ENCODE assay signal across 1 cellular context in the genomic region with DNA sequence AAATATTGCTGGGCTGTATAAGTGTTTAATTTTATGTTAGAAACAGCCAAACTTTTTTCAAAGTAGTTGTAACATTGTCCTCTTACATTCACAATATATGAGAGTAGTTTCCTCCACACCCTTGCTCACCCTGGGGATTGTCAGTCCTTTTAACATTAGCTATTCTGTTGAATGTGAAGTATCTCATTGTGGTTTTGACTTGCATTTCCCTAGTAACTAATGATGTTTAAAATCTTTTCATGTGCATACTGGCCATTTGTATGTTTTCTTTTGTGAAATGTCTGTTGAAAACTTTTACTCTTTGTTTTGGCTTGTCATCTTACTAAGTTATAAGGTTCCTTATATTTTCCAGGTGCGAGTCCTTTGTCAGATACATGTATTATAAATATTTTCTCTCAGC.
TF ChIP-seq lines count a peak whose summit lies in the region.

No MANE protein-coding gene starts in this region.

TF ChIP-seq in GM23338, 12 proteins besides CTCF, POLR2A, EP300 and RAD21 (continued from another document):
- TF ChIP-seq, protein P1, sequence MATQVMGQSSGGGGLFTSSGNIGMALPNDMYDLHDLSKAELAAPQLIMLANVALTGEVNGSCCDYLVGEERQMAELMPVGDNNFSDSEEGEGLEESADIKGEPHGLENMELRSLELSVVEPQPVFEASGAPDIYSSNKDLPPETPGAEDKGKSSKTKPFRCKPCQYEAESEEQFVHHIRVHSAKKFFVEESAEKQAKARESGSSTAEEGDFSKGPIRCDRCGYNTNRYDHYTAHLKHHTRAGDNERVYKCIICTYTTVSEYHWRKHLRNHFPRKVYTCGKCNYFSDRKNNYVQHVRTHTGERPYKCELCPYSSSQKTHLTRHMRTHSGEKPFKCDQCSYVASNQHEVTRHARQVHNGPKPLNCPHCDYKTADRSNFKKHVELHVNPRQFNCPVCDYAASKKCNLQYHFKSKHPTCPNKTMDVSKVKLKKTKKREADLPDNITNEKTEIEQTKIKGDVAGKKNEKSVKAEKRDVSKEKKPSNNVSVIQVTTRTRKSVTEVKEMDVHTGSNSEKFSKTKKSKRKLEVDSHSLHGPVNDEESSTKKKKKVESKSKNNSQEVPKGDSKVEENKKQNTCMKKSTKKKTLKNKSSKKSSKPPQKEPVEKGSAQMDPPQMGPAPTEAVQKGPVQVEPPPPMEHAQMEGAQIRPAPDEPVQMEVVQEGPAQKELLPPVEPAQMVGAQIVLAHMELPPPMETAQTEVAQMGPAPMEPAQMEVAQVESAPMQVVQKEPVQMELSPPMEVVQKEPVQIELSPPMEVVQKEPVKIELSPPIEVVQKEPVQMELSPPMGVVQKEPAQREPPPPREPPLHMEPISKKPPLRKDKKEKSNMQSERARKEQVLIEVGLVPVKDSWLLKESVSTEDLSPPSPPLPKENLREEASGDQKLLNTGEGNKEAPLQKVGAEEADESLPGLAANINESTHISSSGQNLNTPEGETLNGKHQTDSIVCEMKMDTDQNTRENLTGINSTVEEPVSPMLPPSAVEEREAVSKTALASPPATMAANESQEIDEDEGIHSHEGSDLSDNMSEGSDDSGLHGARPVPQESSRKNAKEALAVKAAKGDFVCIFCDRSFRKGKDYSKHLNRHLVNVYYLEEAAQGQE (IDR thresholded peaks at IDR 0.05; ENCODE audit: unreplicated experiment) = no peak
- TF ChIP-seq EZH2 (IDR thresholded peaks at IDR 0.05; ENCODE audit: low read depth, unreplicated experiment) = no peak
- no peak for TF ChIP-seq JUNB (IDR thresholded peaks at IDR 0.05; ENCODE audit: unreplicated experiment)
- TF ChIP-seq, protein P2, sequence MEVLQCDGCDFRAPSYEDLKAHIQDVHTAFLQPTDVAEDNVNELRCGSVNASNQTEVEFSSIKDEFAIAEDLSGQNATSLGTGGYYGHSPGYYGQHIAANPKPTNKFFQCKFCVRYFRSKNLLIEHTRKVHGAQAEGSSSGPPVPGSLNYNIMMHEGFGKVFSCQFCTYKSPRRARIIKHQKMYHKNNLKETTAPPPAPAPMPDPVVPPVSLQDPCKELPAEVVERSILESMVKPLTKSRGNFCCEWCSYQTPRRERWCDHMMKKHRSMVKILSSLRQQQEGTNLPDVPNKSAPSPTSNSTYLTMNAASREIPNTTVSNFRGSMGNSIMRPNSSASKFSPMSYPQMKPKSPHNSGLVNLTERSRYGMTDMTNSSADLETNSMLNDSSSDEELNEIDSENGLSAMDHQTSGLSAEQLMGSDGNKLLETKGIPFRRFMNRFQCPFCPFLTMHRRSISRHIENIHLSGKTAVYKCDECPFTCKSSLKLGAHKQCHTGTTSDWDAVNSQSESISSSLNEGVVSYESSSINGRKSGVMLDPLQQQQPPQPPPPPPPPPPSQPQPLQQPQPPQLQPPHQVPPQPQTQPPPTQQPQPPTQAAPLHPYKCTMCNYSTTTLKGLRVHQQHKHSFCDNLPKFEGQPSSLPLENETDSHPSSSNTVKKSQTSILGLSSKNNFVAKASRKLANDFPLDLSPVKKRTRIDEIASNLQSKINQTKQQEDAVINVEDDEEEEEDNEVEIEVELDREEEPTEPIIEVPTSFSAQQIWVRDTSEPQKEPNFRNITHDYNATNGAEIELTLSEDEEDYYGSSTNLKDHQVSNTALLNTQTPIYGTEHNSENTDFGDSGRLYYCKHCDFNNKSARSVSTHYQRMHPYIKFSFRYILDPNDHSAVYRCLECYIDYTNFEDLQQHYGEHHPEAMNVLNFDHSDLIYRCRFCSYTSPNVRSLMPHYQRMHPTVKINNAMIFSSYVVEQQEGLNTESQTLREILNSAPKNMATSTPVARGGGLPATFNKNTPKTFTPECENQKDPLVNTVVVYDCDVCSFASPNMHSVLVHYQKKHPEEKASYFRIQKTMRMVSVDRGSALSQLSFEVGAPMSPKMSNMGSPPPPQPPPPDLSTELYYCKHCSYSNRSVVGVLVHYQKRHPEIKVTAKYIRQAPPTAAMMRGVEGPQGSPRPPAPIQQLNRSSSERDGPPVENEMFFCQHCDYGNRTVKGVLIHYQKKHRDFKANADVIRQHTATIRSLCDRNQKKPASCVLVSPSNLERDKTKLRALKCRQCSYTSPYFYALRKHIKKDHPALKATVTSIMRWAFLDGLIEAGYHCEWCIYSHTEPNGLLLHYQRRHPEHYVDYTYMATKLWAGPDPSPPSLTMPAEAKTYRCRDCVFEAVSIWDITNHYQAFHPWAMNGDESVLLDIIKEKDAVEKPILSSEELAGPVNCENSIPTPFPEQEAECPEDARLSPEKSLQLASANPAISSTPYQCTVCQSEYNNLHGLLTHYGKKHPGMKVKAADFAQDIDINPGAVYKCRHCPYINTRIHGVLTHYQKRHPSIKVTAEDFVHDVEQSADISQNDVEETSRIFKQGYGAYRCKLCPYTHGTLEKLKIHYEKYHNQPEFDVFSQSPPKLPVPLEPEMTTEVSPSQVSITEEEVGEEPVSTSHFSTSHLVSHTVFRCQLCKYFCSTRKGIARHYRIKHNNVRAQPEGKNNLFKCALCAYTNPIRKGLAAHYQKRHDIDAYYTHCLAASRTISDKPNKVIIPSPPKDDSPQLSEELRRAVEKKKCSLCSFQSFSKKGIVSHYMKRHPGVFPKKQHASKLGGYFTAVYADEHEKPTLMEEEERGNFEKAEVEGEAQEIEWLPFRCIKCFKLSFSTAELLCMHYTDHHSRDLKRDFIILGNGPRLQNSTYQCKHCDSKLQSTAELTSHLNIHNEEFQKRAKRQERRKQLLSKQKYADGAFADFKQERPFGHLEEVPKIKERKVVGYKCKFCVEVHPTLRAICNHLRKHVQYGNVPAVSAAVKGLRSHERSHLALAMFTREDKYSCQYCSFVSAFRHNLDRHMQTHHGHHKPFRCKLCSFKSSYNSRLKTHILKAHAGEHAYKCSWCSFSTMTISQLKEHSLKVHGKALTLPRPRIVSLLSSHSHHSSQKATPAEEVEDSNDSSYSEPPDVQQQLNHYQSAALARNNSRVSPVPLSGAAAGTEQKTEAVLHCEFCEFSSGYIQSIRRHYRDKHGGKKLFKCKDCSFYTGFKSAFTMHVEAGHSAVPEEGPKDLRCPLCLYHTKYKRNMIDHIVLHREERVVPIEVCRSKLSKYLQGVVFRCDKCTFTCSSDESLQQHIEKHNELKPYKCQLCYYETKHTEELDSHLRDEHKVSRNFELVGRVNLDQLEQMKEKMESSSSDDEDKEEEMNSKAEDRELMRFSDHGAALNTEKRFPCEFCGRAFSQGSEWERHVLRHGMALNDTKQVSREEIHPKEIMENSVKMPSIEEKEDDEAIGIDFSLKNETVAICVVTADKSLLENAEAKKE (CRISPR knock-in tag; IDR thresholded peaks at IDR 0.05) = no peak
TF ChIP-seq in GM23338: peak in this region for 0.
